Comparison of ENCODE assay signal across 8 cellular contexts in genomic region chr2:215434447-215435260, GRCh38. TPM values are rescaled to one million over a fixed set of nuclear protein-coding genes. Genes with fewer than 3 reads are reported as not detected.
DNase-seq lines count a peak whose midpoint lies in the region; ATAC-seq and TF ChIP-seq lines count a peak whose summit lies in the region.
"Had no signal": no experiment of that assay in that cellular context is flagged by ENCODE, and none has a peak within 500 bp of the region (broad histone marks: within the 10 kb centered on the region; RNA-seq: fewer than 3 reads in every experiment).

No MANE protein-coding gene starts in this region.

- H3K27me3 Mint-ChIP-seq in activated CD8-positive, alpha-beta T cell treated with anti-CD3 and anti-CD28 coated beads, Interleukin-2, amount 10 ng/mL, durations not matched to agents 7 days and 5 days (ENCODE audit: low read depth), result peaks cover 63% of the 10 kb centered on the region

- ATAC-seq in activated CD8-positive, alpha-beta T cell treated with anti-CD3 and anti-CD28 coated beads, Interleukin-2, amount 10 ng/mL, durations not matched to agents 7 days and 5 days, result no peak
- ATAC-seq in HG03439 (IDR thresholded peaks at IDR 0.05; ENCODE audit: unreplicated experiment), result no peak
- no peak for ATAC-seq in GM21576 (IDR thresholded peaks at IDR 0.05; ENCODE audit: unreplicated experiment)

- peaks cover 5 to 33% of the 10 kb centered on the region in 2 experiments; a peak in 2 of 3 replicates for H3K36me3 ChIP-seq in HEK293 (ENCODE audit: control insufficient read depth in 2 of 2, insufficient read depth in 1 of 2, low read length in 2 of 2)
- peaks cover 4% of the 10 kb centered on the region; the same call in 1 of the 2 replicates for H3K36me3 ChIP-seq in iPS DF 6.9 (ENCODE audit: control insufficient read depth, insufficient read depth, low read length)
- peaks cover 0 to 4% (median 0%) of the 10 kb centered on the region in 3 donors for H3K36me3 ChIP-seq in skeletal muscle tissue (ENCODE audit: control insufficient read depth in 3 of 3, insufficient read depth in 3 of 3, low read length in 3 of 3)

- H3K4me3 ChIP-seq in HEK293 (ENCODE audit: low read depth, low read length) (peak overlapping the region; percentile 74), iPS DF 6.9 (ENCODE audit: low read length) (peak overlapping the region; percentile 42; the same call in 1 of the 2 replicates), skeletal muscle tissue (ENCODE audit: low read length in 3 of 3) (peak overlapping the region in 2 of 3 donors; percentile 76 to 79)

- no CpG with 5 or more reads among the region's 10 CpGs for WGBS in iPS DF 6.9 (ENCODE audit: insufficient coverage, insufficient read length)

- CTCF ChIA-PET in HEK293 (lab: Yijun Ruan, JAX), result interaction anchor here (0.6 kb wide), 1 partner anchor 62 kb away, joined by 3 read pairs; no protein-coding TSS in a partner anchor
- CTCF ChIA-PET in activated CD8-positive, alpha-beta T cell treated with anti-CD3 and anti-CD28 coated beads, Interleukin-2, amount 10 ng/mL, durations not matched to agents 7 days and 5 days (lab: Charles Lee), result no interaction called here

- peak overlapping the region; percentile 46 to 77 (median 54) for H3K9ac ChIP-seq in skeletal muscle tissue (ENCODE audit: low read depth in 1 of 3, low read length in 3 of 3)

- H3K9me3 Mint-ChIP-seq in activated CD8-positive, alpha-beta T cell treated with anti-CD3 and anti-CD28 coated beads, Interleukin-2, amount 10 ng/mL, durations not matched to agents 7 days and 5 days (ENCODE audit: insufficient read depth), result no peaks in the 10 kb centered on the region

- TF ChIP-seq CTCF in HEK293 (tag by site-specific recombination; IDR thresholded peaks at IDR 0.05), result no peak

- no peak for DNase-seq in activated CD8-positive, alpha-beta T cell treated with anti-CD3 and anti-CD28 coated beads, Interleukin-2, amount 10 ng/mL, durations not matched to agents 7 days and 5 days
- DNase-seq in iPS DF 6.9 (ENCODE audit: low read depth, low spot score), result no peak
- no peak for DNase-seq in NCI-H146 (lab: John Stamatoyannopoulos, UW)
- DNase-seq: activated CD4-positive, CD25-positive, alpha-beta regulatory T cell treated with anti-CD3 and anti-CD28 coated beads, Interleukin-2, amount 50 U/mL, for 72 hours had no signal

- H3K27ac ChIP-seq in HEK293 (ENCODE audit: extremely low read depth, low read depth, low read length) (no peak overlapping the region), iPS DF 6.9 (ENCODE audit: low read length) (no peak overlapping the region), skeletal muscle tissue (ENCODE audit: low read depth, low read length) (no peak overlapping the region)

- H3K27me3 ChIP-seq in iPS DF 6.9 (ENCODE audit: control insufficient read depth, insufficient read depth, low read length) (no peaks in the 10 kb centered on the region), skeletal muscle tissue (ENCODE audit: control insufficient read depth in 3 of 3, insufficient read depth in 3 of 3, low read length in 3 of 3) (peaks cover 10 to 27% (median 15%) of the 10 kb centered on the region in 3 donors)

- peak overlapping the region; percentile 69 for H3K4me3 Mint-ChIP-seq in activated CD8-positive, alpha-beta T cell treated with anti-CD3 and anti-CD28 coated beads, Interleukin-2, amount 10 ng/mL, durations not matched to agents 7 days and 5 days

- POLR2A ChIA-PET in HEK293 (lab: Yijun Ruan, JAX), result interaction anchor here (0.6 kb wide), 1 partner anchor 185 kb away, joined by 3 read pairs; no protein-coding TSS in a partner anchor
- POLR2A ChIA-PET in activated CD8-positive, alpha-beta T cell treated with anti-CD3 and anti-CD28 coated beads, Interleukin-2, amount 10 ng/mL, durations not matched to agents 7 days and 5 days (lab: Charles Lee), result no interaction called here

- H3K4me1 Mint-ChIP-seq in activated CD8-positive, alpha-beta T cell treated with anti-CD3 and anti-CD28 coated beads, Interleukin-2, amount 10 ng/mL, durations not matched to agents 7 days and 5 days (ENCODE audit: low read depth), result peaks cover 18% of the 10 kb centered on the region

- 0 out of 2 replicates have a peak, but pooled peaks cover 3% of the 10 kb centered on the region for H3K4me1 ChIP-seq in HEK293 (ENCODE audit: control insufficient read depth, insufficient read depth, low read length)
- H3K4me1 ChIP-seq in iPS DF 6.9 (ENCODE audit: control insufficient read depth, insufficient read depth, low read length), result no peaks in the 10 kb centered on the region
- H3K4me1 ChIP-seq in skeletal muscle tissue (ENCODE audit: control insufficient read depth in 3 of 3, insufficient read depth in 3 of 3, low read length in 3 of 3), result peaks cover 3 to 12% (median 11%) of the 10 kb centered on the region in 3 donors

- H3K27ac Mint-ChIP-seq in activated CD8-positive, alpha-beta T cell treated with anti-CD3 and anti-CD28 coated beads, Interleukin-2, amount 10 ng/mL, durations not matched to agents 7 days and 5 days, result no peak overlapping the region

- H3K9me3 ChIP-seq in HEK293 (ENCODE audit: control insufficient read depth, insufficient read depth, low read depth, low read length) (no peaks in the 10 kb centered on the region), iPS DF 6.9 (ENCODE audit: control insufficient read depth, insufficient read depth, low read length) (no peaks in the 10 kb centered on the region), skeletal muscle tissue (ENCODE audit: control insufficient read depth in 3 of 3, low read length in 3 of 3) (no peaks in the 10 kb centered on the region)

- H3K36me3 Mint-ChIP-seq in activated CD8-positive, alpha-beta T cell treated with anti-CD3 and anti-CD28 coated beads, Interleukin-2, amount 10 ng/mL, durations not matched to agents 7 days and 5 days (ENCODE audit: low read depth), result no peaks in the 10 kb centered on the region

TF ChIP-seq in HEK293, 187 proteins besides CTCF, POLR2A, EP300 and RAD21:
- no peak for TF ChIP-seq SETDB1 (IDR thresholded peaks at IDR 0.05; ENCODE audit: insufficient read length, low read length)
- TF ChIP-seq PRDM10 (tag by site-specific recombination; IDR thresholded peaks at IDR 0.05), result peak; percentile 68
- TF ChIP-seq ZNF10 (tag by site-specific recombination; IDR thresholded peaks at IDR 0.05), result no peak
- no peak for TF ChIP-seq ZNF785 (tag by site-specific recombination; IDR thresholded peaks at IDR 0.05)
- TF ChIP-seq ATF2 (tag by site-specific recombination; IDR thresholded peaks at IDR 0.05; ENCODE audit: low read depth), result peak; percentile 64
- TF ChIP-seq ZBTB21 (tag by site-specific recombination; IDR thresholded peaks at IDR 0.05), result no peak
- TF ChIP-seq ZNF362 (tag by site-specific recombination; IDR thresholded peaks at IDR 0.05), result no peak

RNA-seq across cellular contexts. Expression of gene FN1, which starts 1.2 kb away (rescaled TPM):
- total RNA-seq in activated CD8-positive, alpha-beta T cell treated with anti-CD3 and anti-CD28 coated beads, Interleukin-2, amount 10 ng/mL, durations not matched to agents 7 days and 5 days, result under 1 TPM in 1 of 2 experiments, not detected in 1; 0.21 TPM
- total RNA-seq in skeletal muscle tissue, result 301 TPM

Comparison
In these comparisons a context has a peak if more than half of its experiments do, and no peak if none do; other contexts are left out.
1. RNA of gene FN1, which starts 1.2 kb away (total RNA-seq): 301 TPM in skeletal muscle tissue (single experiment); 0.21 TPM in activated CD8-positive, alpha-beta T cell treated with anti-CD3 and anti-CD28 coated beads, Interleukin-2, amount 10 ng/mL, durations not matched to agents 7 days and 5 days; every median in the first group is over 100 times any median in the second.
2. Peak in every context shown above with its lines, with median percentiles within 50 percentile points of each other: H3K4me3 ChIP-seq.